Comparison of ENCODE assay signal across 17 cellular contexts in the genomic region with DNA sequence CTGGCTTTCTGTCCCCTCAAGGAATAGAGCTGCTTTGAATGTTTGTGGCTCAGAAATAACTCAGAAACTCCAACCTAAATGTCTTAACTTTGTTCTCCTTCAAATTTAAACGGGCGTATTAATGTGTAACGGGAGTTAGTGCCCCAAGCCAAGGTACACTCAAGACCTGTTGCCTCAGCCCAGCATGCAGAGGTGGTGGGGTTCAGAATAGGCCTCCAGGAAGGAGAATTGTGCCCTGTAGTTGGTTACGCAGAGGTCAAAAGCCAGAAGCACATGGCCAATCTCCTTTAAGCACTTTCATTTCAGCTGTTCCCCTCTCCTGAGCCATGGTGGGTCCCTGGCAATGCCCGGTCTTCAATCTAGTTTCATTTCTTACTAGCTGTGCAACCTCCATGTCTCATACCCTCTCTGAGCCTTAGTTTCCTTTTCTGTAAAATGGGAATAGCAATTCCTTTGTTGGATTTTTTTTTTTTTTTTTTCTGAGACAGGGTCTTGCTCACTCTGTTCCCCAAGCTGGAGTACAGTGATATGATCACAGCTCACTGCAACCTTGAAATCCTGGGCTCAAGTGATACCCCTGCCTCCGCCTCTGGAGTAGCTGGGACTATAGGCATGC.
"Had no signal": no experiment of that assay in that cellular context is flagged by ENCODE, and none has a peak within 500 bp of the region (broad histone marks: within the 10 kb centered on the region; RNA-seq: fewer than 3 reads in every experiment).

No MANE protein-coding gene starts in this region.

- H3K4me3 ChIP-seq: right atrium auricular region, smooth muscle cell had no signal

- ATAC-seq: left cardiac atrium; stimulated activated naive CD8-positive, alpha-beta T cell treated with anti-CD3 and anti-CD28 coated beads, Interleukin-15, Interleukin-2, amounts not matched to agents 100 U/mL and 50 U/mL, for 24 hours; T-cell had no signal

- H3K27me3 ChIP-seq: right atrium auricular region had no signal

- H3K27ac ChIP-seq: right atrium auricular region had no signal

- H3K9me3 ChIP-seq: right atrium auricular region had no signal

- DNase-seq: activated CD4-positive, alpha-beta T cell treated with anti-CD3 and anti-CD28 coated beads, Interleukin-2, amount 10 ng/mL, durations not matched to agents 7 days and 5 days; activated CD8-positive, alpha-beta memory T cell treated with anti-CD3 and anti-CD28 coated beads for 24 hours; activated naive CD4-positive, alpha-beta T cell; aorta; cortex of kidney; effector CD8-positive, alpha-beta T cell; foreskin melanocyte; head of caudate nucleus; left cardiac atrium; mammary epithelial cell; naive B cell; stimulated activated naive CD8-positive, alpha-beta T cell treated with anti-CD3 and anti-CD28 coated beads, Interleukin-15, Interleukin-2, amounts not matched to agents 100 U/mL and 50 U/mL, for 24 hours; T-cell; T-helper 9 cell had no signal

- H3K4me2 ChIP-seq: smooth muscle cell had no signal

- FAIRE-seq: endothelial cell of umbilical vein had no signal
